Comparison of ENCODE assay signal across 8 cellular contexts in genomic region chr15:80996247-80996646, GRCh38. TPM values are rescaled to one million over a fixed set of nuclear protein-coding genes. Genes with fewer than 3 reads are reported as not detected.
DNase-seq lines count a peak whose midpoint lies in the region; ATAC-seq and TF ChIP-seq lines count a peak whose summit lies in the region.

No MANE protein-coding gene starts in this region.

- DNase-seq in AG09309 (ENCODE audit: low read depth) = no peak
- no peak for DNase-seq in GM12864 (ENCODE audit: low read depth)
- no peak for DNase-seq in Peyer's patch
- DNase-seq in foreskin fibroblast = peak in 1 of 2 donors; percentile 29
- DNase-seq in cerebellar nuclear complex (lab: John Stamatoyannopoulos, UW) = no peak
- DNase-seq in islet precursor cell = no peak
- DNase-seq in stimulated activated CD4-positive, alpha-beta T cell treated with anti-CD3 and anti-CD28 coated beads, Interleukin-2, amount 100 ng/mL, for 24 hours = no peak

- H3K36me3 ChIP-seq in Peyer's patch = no peaks in the 10 kb centered on the region

- H3K27ac ChIP-seq in Peyer's patch = no peak overlapping the region

- TF ChIP-seq CTCF in AG09309 (IDR thresholded peaks at IDR 0.05; ENCODE audit: control insufficient read depth, insufficient read depth, low read depth, low read length, missing control alignments) (peak; percentile 43), GM12864 (IDR thresholded peaks at IDR 0.05; ENCODE audit: low read depth, low read length, missing control alignments) (peak; percentile 65), Peyer's patch (IDR thresholded peaks at IDR 0.05) (peak in 4 of 6 experiments; percentile 21 to 52 (median 44)), foreskin fibroblast (IDR thresholded peaks at IDR 0.05; ENCODE audit: low read depth, low read length) (peak; percentile 34)

- H3K4me1 ChIP-seq in Peyer's patch = peaks cover 0 to 6% (median 0%) of the 10 kb centered on the region in 4 donors

- no peak for ATAC-seq in HG02852 (IDR thresholded peaks at IDR 0.05; ENCODE audit: unreplicated experiment)

- no peaks in the 10 kb centered on the region for H3K27me3 ChIP-seq in Peyer's patch

- H3K9me3 ChIP-seq in Peyer's patch = no peaks in the 10 kb centered on the region

- TF ChIP-seq POLR2A in Peyer's patch (IDR thresholded peaks at IDR 0.05) = no peak

- no peak overlapping the region for H3K4me3 ChIP-seq in AG09309 (ENCODE audit: control insufficient read depth, low read depth, low read length)
- H3K4me3 ChIP-seq in GM12864 (ENCODE audit: low read depth, low read length) = no peak overlapping the region
- no peak overlapping the region for H3K4me3 ChIP-seq in Peyer's patch
- no peak overlapping the region for H3K4me3 ChIP-seq in foreskin fibroblast (ENCODE audit: low read depth in 1 of 2, low read length in 2 of 2)

RNA-seq across cellular contexts. Expression of gene TLNRD1, which starts 4.5 kb away (rescaled TPM):
- total RNA-seq in Peyer's patch = 10 to 100 TPM; 15.4 to 25.6 (median 19.5) TPM

RNA-seq across cellular contexts. Expression of gene MESD, which starts 6.6 kb away (rescaled TPM):
- 10 to 100 TPM; 20.3 to 48.7 (median 27.1) TPM for total RNA-seq in Peyer's patch
